9 cellular contexts compared by ENCODE assay signal in genomic region chr11:67607507-67607906, GRCh38. TPM values are rescaled to one million over a fixed set of nuclear protein-coding genes. Genes with fewer than 3 reads are reported as not detected.
DNase-seq lines count a peak whose midpoint lies in the region; ATAC-seq and TF ChIP-seq lines count a peak whose summit lies in the region.
"Had no signal": no experiment of that assay in that cellular context is flagged by ENCODE, and none has a peak within 500 bp of the region (broad histone marks: within the 10 kb centered on the region; RNA-seq: fewer than 3 reads in every experiment).

No MANE protein-coding gene starts in this region.

- peaks cover 37% of the 10 kb centered on the region for H3K36me3 Mint-ChIP-seq in CD4-positive, alpha-beta T cell (ENCODE audit: low read depth)

- peaks cover 8% of the 10 kb centered on the region for H3K27me3 Mint-ChIP-seq in CD4-positive, alpha-beta T cell

- peaks cover 9% of the 10 kb centered on the region for H3K4me1 Mint-ChIP-seq in CD4-positive, alpha-beta T cell (ENCODE audit: low read depth)

- CTCF ChIA-PET in CD4-positive, alpha-beta T cell (lab: Charles Lee): interaction anchor here (1.6 to 2.0 kb wide), 2 partner anchors 22 to 23 kb away, joined by 4 to 9 read pairs; partner anchors contain the start of genes GSTP1 and NUDT8
- CTCF ChIA-PET in OCI-LY7 (lab: Charles Lee; ENCODE audit: unreplicated experiment): no interaction called here

- no peak for DNase-seq in CD4-positive, alpha-beta T cell
- DNase-seq in OCI-LY7 (ENCODE audit: low spot score): no peak
- DNase-seq in epithelial cell of esophagus (ENCODE audit: low read depth): no peak
- DNase-seq in osteoblast (ENCODE audit: insufficient read length, low spot score, missing footprints): peak; percentile 61
- no peak for DNase-seq in anterior cingulate cortex (lab: John Stamatoyannopoulos, UW)
- no peak for DNase-seq in T1000 (lab: John Stamatoyannopoulos, UW)
- no peak for DNase-seq in NCI-H526 treated with DMSO at 0.1 percent for 48 hours (lab: John Stamatoyannopoulos, UW)

- H3K9me3 ChIP-seq in CD4-positive, alpha-beta T cell (ENCODE audit: control insufficient read depth, low read length): no peaks in the 10 kb centered on the region
- H3K9me3 ChIP-seq in OCI-LY7 (ENCODE audit: low read length): peaks cover 5% of the 10 kb centered on the region; the same call in 1 of the 2 replicates
- peaks cover 2% of the 10 kb centered on the region for H3K9me3 ChIP-seq in osteoblast (ENCODE audit: low read depth, low read length)

- intact Hi-C loops in CD4-positive, alpha-beta T cell (cut with DNase I, micrococcal nuclease): loop anchor here in 1 of 2 experiments (2.0 to 10.0 kb wide), 4 partner anchors 35 to 255 kb away; partner anchors contain the start of genes CDK2AP2, POLD4 and RAD9A
- intact Hi-C loops in OCI-LY7 (cut with micrococcal nuclease; ENCODE audit: unreplicated experiment): loop anchor here (2.0 kb wide), 1 partner anchor 25 kb away; the partner anchor contains the start of gene GSTP1

- H3K4me3 Mint-ChIP-seq in CD4-positive, alpha-beta T cell: peak overlapping the region; percentile 88

- TF ChIP-seq CTCF in CD4-positive, alpha-beta T cell (IDR thresholded peaks at IDR 0.05): no peak
- TF ChIP-seq CTCF in OCI-LY7 (conservative IDR thresholded peaks at IDR 0.05; ENCODE audit: low read length): no peak
- TF ChIP-seq CTCF in epithelial cell of esophagus (IDR thresholded peaks at IDR 0.05; ENCODE audit: insufficient read depth, low read depth, low read length, missing control alignments): no peak
- no peak for TF ChIP-seq CTCF in osteoblast (IDR thresholded peaks at IDR 0.05; ENCODE audit: extremely low read depth, low read depth, low read length)

- peak overlapping the region; percentile 98 for H3K4me3 ChIP-seq in OCI-LY7 (ENCODE audit: low read depth, low read length, poor library complexity, severe bottlenecking)
- peak overlapping the region; percentile 97 for H3K4me3 ChIP-seq in epithelial cell of esophagus (ENCODE audit: low read length)
- H3K4me3 ChIP-seq in osteoblast (ENCODE audit: insufficient read depth, low read length): peak overlapping the region; percentile 99

- H4K20me1 ChIP-seq in OCI-LY7 (ENCODE audit: insufficient read depth, low read length) (no peaks in the 10 kb centered on the region; the same call in 1 of the 2 replicates), osteoblast (ENCODE audit: insufficient read depth, low read length) (no peaks in the 10 kb centered on the region)

- H3K9me2 ChIP-seq in OCI-LY7 (ENCODE audit: insufficient read depth, low read length): no peaks in the 10 kb centered on the region

- no peak for ATAC-seq in CD4-positive, alpha-beta T cell (ENCODE audit: poor library complexity)
- no peak for ATAC-seq in HG03469 (IDR thresholded peaks at IDR 0.05; ENCODE audit: unreplicated experiment)

- H3K79me2 ChIP-seq in OCI-LY7 (ENCODE audit: insufficient read depth, low read depth, low read length) (peaks cover 17% of the 10 kb centered on the region), osteoblast (ENCODE audit: insufficient read depth, low read length) (peaks cover 18% of the 10 kb centered on the region)

- peaks cover 21% of the 10 kb centered on the region for H3K4me1 ChIP-seq in OCI-LY7 (ENCODE audit: insufficient read depth, low read length, poor library complexity, severe bottlenecking)
- peaks cover 13% of the 10 kb centered on the region for H3K4me1 ChIP-seq in osteoblast (ENCODE audit: insufficient read depth, low read length)

- H3K36me3 ChIP-seq in OCI-LY7 (ENCODE audit: insufficient read depth, low read length): peaks cover 45% of the 10 kb centered on the region
- peaks cover 26% of the 10 kb centered on the region for H3K36me3 ChIP-seq in osteoblast (ENCODE audit: insufficient read depth, low read length)

- POLR2A ChIA-PET in CD4-positive, alpha-beta T cell (lab: Charles Lee): interaction anchor here (0.6 to 2.4 kb wide), 2 partner anchors 24 to 537 kb away, joined by 3 to 8 read pairs; partner anchors contain the start of gene GSTP1
- POLR2A ChIA-PET in OCI-LY7 (lab: Charles Lee): interaction anchor here (1.0 kb wide), 1 partner anchor 9 kb away, joined by 3 read pairs; no protein-coding TSS in a partner anchor

- H2AFZ ChIP-seq in OCI-LY7 (ENCODE audit: low read length) (no peak overlapping the region), osteoblast (ENCODE audit: low read length) (peak overlapping the region; percentile 99)

- peak overlapping the region; percentile 67 for H3K27ac Mint-ChIP-seq in CD4-positive, alpha-beta T cell

- BruUV-seq in OCI-LY7 (replicated peaks; lab: Mats Ljungman, UMichigan): no TSS peak

- H3K9me3 Mint-ChIP-seq in CD4-positive, alpha-beta T cell: no peaks in the 10 kb centered on the region

- H3K4me2 ChIP-seq in OCI-LY7 (ENCODE audit: low read length) (peak overlapping the region; percentile 99), osteoblast (ENCODE audit: insufficient read depth, low read length) (peak overlapping the region; percentile 100)

- peak overlapping the region; percentile 79 for H3K27ac ChIP-seq in CD4-positive, alpha-beta T cell (ENCODE audit: low read depth, low read length)
- H3K27ac ChIP-seq in OCI-LY7 (ENCODE audit: low read depth, low read length, poor library complexity, severe bottlenecking) (peak overlapping the region; percentile 41), osteoblast (ENCODE audit: low read depth, low read length) (peak overlapping the region; percentile 83)

- H3K27me3 ChIP-seq in CD4-positive, alpha-beta T cell (ENCODE audit: control insufficient read depth, insufficient read depth, low read length): no peaks in the 10 kb centered on the region
- H3K27me3 ChIP-seq in osteoblast (ENCODE audit: insufficient read depth, low read length): no peaks in the 10 kb centered on the region

RNA-seq across cellular contexts. Expression of gene NDUFV1, which starts 0.8 kb away (rescaled TPM):
- 100 to 1,000 TPM; 223 to 224 TPM for total RNA-seq in CD4-positive, alpha-beta T cell
- 257 and 283 TPM in 2 replicates for total RNA-seq in OCI-LY7 (2014; rRNA removed; shearing (Covaris generic))
- total RNA-seq in OCI-LY7 (2022) (294 and 335 TPM in 2 replicates), osteoblast (146 and 158 TPM in 2 replicates)

RNA-seq across cellular contexts. Expression of gene NUDT8, which starts 22.2 kb away (rescaled TPM):
- 1 to 10 TPM in 1 of 2 experiments, under 1 TPM in 1; 0.92 to 1.4 TPM for total RNA-seq in CD4-positive, alpha-beta T cell
- 14.4 and 20.4 TPM in 2 replicates for total RNA-seq in OCI-LY7 (2014; rRNA removed; shearing (Covaris generic))
- total RNA-seq in OCI-LY7 (2022) (31.7 and 35.4 TPM in 2 replicates), osteoblast (4.7 and 5.3 TPM in 2 replicates)

RNA-seq across cellular contexts. Expression of gene GSTP1, which starts 23.9 kb away (rescaled TPM):
- total RNA-seq in CD4-positive, alpha-beta T cell: 10 to 100 TPM; 60.1 to 62.8 TPM
- total RNA-seq in OCI-LY7 (2014; rRNA removed; shearing (Covaris generic)): 1,251 and 1,604 TPM in 2 replicates
- total RNA-seq in OCI-LY7 (2022) (1,017 and 1,139 TPM in 2 replicates), osteoblast (361 and 465 TPM in 2 replicates)

RNA-seq across cellular contexts. Expression of gene TBX10, which starts 32.1 kb away (rescaled TPM):
- not detected for total RNA-seq in CD4-positive, alpha-beta T cell
- total RNA-seq in OCI-LY7 (2014; rRNA removed; shearing (Covaris generic)): 2.4 and 4.3 TPM in 2 replicates
- total RNA-seq in OCI-LY7 (2022) (5.3 and 5.7 TPM in 2 replicates), osteoblast (not detected in 2 replicates)
- total RNA-seq: NCI-H460 had no signal

RNA-seq across cellular contexts. Expression of gene ACY3, which starts 43.0 kb away (rescaled TPM):
- total RNA-seq in CD4-positive, alpha-beta T cell: under 1 TPM; 0.30 to 0.36 TPM
- total RNA-seq in OCI-LY7 (2014; rRNA removed; shearing (Covaris generic)): 17.1 and 25.6 TPM in 2 replicates
- 45.1 and 54.4 TPM in 2 replicates for total RNA-seq in OCI-LY7 (2022)
- total RNA-seq in osteoblast: under 0.01 and 0.29 TPM in 2 replicates
- total RNA-seq: NCI-H460 had no signal
